27 cellular contexts compared by ENCODE assay signal in the genomic region with DNA sequence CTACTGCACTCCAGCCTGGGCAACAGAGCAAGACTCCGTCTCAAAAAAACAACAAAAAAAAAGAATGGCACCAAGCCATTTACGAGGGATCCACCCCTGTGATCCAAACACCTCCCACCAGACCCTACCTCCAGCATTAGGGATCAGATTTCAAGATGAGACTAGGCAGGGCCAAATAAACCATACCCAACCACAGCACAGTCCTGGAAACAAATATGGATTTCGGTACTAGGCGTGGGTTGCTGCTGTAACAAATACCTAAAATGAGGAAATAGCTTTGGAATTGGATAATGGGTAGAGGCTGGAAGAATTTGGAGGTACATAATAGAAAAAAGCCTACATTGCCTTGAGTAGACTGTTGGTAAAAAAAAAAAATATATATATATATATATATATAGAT.
"Had no signal": no experiment of that assay in that cellular context is flagged by ENCODE, and none has a peak within 500 bp of the region (broad histone marks: within the 10 kb centered on the region; RNA-seq: fewer than 3 reads in every experiment).

No MANE protein-coding gene starts in this region.

- H3K4me3 ChIP-seq: colonic mucosa, coronary artery, dorsolateral prefrontal cortex, esophagus muscularis mucosa, esophagus squamous epithelium, gastrocnemius medialis, gastroesophageal sphincter, heart left ventricle, heart right ventricle had no signal

- H3K4me1 ChIP-seq: colonic mucosa, esophagus muscularis mucosa, esophagus squamous epithelium, foreskin keratinocyte, gastrocnemius medialis, gastroesophageal sphincter, heart left ventricle had no signal

- H3K27ac ChIP-seq: colonic mucosa, coronary artery, dorsolateral prefrontal cortex, epithelial cell of prostate, esophagus muscularis mucosa, esophagus squamous epithelium, foreskin keratinocyte, gastrocnemius medialis, gastroesophageal sphincter, heart left ventricle, heart right ventricle had no signal

- DNase-seq: colonic mucosa; cortex of kidney; dermis blood vessel endothelial cell; dorsolateral prefrontal cortex; effector CD4-positive, alpha-beta T cell; effector CD8-positive, alpha-beta T cell; effector memory CD4-positive, alpha-beta T cell; effector memory CD8-positive, alpha-beta T cell; endodermal cell; erythroblast; esophagus squamous epithelium; foreskin fibroblast; foreskin keratinocyte; foreskin melanocyte; gastrocnemius medialis; glutamatergic neuron; heart left ventricle; heart right ventricle had no signal

- H3K36me3 ChIP-seq: colonic mucosa, esophagus muscularis mucosa, esophagus squamous epithelium, gastrocnemius medialis, gastroesophageal sphincter, heart left ventricle, heart right ventricle had no signal

- ATAC-seq: effector memory CD8-positive, alpha-beta T cell; esophagus mucosa; foreskin keratinocyte; gastrocnemius medialis; gastroesophageal sphincter; heart left ventricle; heart right ventricle had no signal

- H3K9me3 ChIP-seq: colonic mucosa, gastrocnemius medialis had no signal

- H3K27me3 ChIP-seq: colonic mucosa, dorsolateral prefrontal cortex, esophagus muscularis mucosa, esophagus squamous epithelium, foreskin keratinocyte, gastrocnemius medialis, gastroesophageal sphincter, heart left ventricle, heart right ventricle had no signal

- FAIRE-seq: colon, endometrium, endothelial cell of umbilical vein, frontal cortex had no signal
